Comparison of ENCODE assay signal across 4 cellular contexts in genomic region chr15:28660744-28661143, GRCh38. TPM values are rescaled to one million over a fixed set of nuclear protein-coding genes. Genes with fewer than 3 reads are reported as not detected.
"Had no signal": no experiment of that assay in that cellular context is flagged by ENCODE, and none has a peak within 500 bp of the region (broad histone marks: within the 10 kb centered on the region; RNA-seq: fewer than 3 reads in every experiment).

No MANE protein-coding gene starts in this region.

RNA-seq across cellular contexts. Expression of gene GOLGA8M, which starts 51.5 kb away (rescaled TPM):
- total RNA-seq: hepatocyte, kidney epithelial cell, mammary epithelial cell had no signal
- polyA plus RNA-seq: hepatocyte, keratinocyte had no signal
